Comparison of ENCODE assay signal across 1 cellular context in the genomic region with DNA sequence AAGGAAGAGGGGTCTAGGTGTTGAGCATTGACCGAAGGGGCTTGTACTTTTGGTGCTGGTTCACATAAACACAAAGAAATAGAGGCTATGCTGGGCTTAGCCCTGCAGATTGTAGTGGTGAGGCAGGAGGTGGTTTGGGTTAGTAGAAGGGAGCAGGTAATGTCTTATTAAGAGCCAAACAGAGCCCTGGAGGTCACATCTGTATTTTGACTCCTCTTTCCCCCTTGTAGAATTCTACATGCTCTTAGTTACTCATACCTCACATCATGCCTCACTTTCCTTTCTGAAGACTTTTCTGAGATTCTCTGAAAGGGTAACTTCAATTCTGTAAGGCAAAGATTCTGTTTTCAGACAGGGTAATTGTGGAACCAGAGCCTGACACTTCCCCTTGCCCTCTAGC.
TF ChIP-seq lines count a peak whose summit lies in the region.

No MANE protein-coding gene starts in this region.

TF ChIP-seq in HepG2, 621 proteins besides CTCF, POLR2A, EP300 and RAD21:
- no peak for TF ChIP-seq ZBTB43 (CRISPR knock-in tag; conservative IDR thresholded peaks at IDR 0.05)
- TF ChIP-seq, protein P1, sequence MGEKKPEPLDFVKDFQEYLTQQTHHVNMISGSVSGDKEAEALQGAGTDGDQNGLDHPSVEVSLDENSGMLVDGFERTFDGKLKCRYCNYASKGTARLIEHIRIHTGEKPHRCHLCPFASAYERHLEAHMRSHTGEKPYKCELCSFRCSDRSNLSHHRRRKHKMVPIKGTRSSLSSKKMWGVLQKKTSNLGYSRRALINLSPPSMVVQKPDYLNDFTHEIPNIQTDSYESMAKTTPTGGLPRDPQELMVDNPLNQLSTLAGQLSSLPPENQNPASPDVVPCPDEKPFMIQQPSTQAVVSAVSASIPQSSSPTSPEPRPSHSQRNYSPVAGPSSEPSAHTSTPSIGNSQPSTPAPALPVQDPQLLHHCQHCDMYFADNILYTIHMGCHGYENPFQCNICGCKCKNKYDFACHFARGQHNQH (CRISPR knock-in tag; IDR thresholded peaks at IDR 0.05) = no peak
- TF ChIP-seq ZKSCAN5 (CRISPR knock-in tag; IDR thresholded peaks at IDR 0.05) = no peak
- no peak for TF ChIP-seq ZNF3 (CRISPR knock-in tag; IDR thresholded peaks at IDR 0.05)
- no peak for TF ChIP-seq ZNF768 (CRISPR knock-in tag; IDR thresholded peaks at IDR 0.05)
- TF ChIP-seq, protein P2, sequence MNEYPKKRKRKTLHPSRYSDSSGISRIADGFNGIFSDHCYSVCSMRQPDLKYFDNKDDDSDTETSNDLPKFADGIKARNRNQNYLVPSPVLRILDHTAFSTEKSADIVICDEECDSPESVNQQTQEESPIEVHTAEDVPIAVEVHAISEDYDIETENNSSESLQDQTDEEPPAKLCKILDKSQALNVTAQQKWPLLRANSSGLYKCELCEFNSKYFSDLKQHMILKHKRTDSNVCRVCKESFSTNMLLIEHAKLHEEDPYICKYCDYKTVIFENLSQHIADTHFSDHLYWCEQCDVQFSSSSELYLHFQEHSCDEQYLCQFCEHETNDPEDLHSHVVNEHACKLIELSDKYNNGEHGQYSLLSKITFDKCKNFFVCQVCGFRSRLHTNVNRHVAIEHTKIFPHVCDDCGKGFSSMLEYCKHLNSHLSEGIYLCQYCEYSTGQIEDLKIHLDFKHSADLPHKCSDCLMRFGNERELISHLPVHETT (CRISPR knock-in tag; conservative IDR thresholded peaks at IDR 0.05) = no peak
- no peak for TF ChIP-seq RNF219 (CRISPR knock-in tag; IDR thresholded peaks at IDR 0.05)
- TF ChIP-seq ZEB1 (IDR thresholded peaks at IDR 0.05; ENCODE audit: insufficient replicate concordance, low read depth) = no peak
- TF ChIP-seq ATF1 (CRISPR knock-in tag; IDR thresholded peaks at IDR 0.05) = no peak
- no peak for TF ChIP-seq ZNF772 (CRISPR knock-in tag; IDR thresholded peaks at IDR 0.05)
- TF ChIP-seq, protein P3, sequence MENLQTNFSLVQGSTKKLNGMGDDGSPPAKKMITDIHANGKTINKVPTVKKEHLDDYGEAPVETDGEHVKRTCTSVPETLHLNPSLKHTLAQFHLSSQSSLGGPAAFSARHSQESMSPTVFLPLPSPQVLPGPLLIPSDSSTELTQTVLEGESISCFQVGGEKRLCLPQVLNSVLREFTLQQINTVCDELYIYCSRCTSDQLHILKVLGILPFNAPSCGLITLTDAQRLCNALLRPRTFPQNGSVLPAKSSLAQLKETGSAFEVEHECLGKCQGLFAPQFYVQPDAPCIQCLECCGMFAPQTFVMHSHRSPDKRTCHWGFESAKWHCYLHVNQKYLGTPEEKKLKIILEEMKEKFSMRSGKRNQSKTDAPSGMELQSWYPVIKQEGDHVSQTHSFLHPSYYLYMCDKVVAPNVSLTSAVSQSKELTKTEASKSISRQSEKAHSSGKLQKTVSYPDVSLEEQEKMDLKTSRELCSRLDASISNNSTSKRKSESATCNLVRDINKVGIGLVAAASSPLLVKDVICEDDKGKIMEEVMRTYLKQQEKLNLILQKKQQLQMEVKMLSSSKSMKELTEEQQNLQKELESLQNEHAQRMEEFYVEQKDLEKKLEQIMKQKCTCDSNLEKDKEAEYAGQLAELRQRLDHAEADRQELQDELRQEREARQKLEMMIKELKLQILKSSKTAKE (CRISPR knock-in tag; IDR thresholded peaks at IDR 0.05; ENCODE audit: borderline replicate concordance) = no peak
- no peak for TF ChIP-seq ZNF614 (CRISPR knock-in tag; IDR thresholded peaks at IDR 0.05; ENCODE audit: borderline replicate concordance)
- no peak for TF ChIP-seq ZNF256 (CRISPR knock-in tag; conservative IDR thresholded peaks at IDR 0.05)
- TF ChIP-seq MIXL1 (CRISPR knock-in tag; IDR thresholded peaks at IDR 0.05) = no peak
- TF ChIP-seq SMARCC2 (IDR thresholded peaks at IDR 0.05) = no peak
- no peak for TF ChIP-seq ISX (CRISPR knock-in tag; conservative IDR thresholded peaks at IDR 0.05)
- no peak for TF ChIP-seq CERS6 (CRISPR knock-in tag; IDR thresholded peaks at IDR 0.05)
- TF ChIP-seq, protein P4, sequence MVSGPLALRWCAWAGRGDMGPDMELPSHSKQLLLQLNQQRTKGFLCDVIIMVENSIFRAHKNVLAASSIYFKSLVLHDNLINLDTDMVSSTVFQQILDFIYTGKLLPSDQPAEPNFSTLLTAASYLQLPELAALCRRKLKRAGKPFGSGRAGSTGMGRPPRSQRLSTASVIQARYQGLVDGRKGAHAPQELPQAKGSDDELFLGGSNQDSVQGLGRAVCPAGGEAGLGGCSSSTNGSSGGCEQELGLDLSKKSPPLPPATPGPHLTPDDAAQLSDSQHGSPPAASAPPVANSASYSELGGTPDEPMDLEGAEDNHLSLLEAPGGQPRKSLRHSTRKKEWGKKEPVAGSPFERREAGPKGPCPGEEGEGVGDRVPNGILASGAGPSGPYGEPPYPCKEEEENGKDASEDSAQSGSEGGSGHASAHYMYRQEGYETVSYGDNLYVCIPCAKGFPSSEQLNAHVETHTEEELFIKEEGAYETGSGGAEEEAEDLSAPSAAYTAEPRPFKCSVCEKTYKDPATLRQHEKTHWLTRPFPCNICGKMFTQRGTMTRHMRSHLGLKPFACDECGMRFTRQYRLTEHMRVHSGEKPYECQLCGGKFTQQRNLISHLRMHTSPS (CRISPR knock-in tag; IDR thresholded peaks at IDR 0.05; ENCODE audit: low read depth) = no peak
- TF ChIP-seq, protein P5, sequence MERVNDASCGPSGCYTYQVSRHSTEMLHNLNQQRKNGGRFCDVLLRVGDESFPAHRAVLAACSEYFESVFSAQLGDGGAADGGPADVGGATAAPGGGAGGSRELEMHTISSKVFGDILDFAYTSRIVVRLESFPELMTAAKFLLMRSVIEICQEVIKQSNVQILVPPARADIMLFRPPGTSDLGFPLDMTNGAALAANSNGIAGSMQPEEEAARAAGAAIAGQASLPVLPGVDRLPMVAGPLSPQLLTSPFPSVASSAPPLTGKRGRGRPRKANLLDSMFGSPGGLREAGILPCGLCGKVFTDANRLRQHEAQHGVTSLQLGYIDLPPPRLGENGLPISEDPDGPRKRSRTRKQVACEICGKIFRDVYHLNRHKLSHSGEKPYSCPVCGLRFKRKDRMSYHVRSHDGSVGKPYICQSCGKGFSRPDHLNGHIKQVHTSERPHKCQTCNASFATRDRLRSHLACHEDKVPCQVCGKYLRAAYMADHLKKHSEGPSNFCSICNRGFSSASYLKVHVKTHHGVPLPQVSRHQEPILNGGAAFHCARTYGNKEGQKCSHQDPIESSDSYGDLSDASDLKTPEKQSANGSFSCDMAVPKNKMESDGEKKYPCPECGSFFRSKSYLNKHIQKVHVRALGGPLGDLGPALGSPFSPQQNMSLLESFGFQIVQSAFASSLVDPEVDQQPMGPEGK (CRISPR knock-in tag; IDR thresholded peaks at IDR 0.05) = no peak
- no peak for TF ChIP-seq IKZF4 (CRISPR knock-in tag; IDR thresholded peaks at IDR 0.05; ENCODE audit: borderline replicate concordance, low read depth, not compliant biosample characterization)
TF ChIP-seq in HepG2: peak in this region for 0.
